Comparison of ENCODE assay signal across 19 cellular contexts in genomic region chr12:109540526-109541411, GRCh38. TPM values are rescaled to one million over a fixed set of nuclear protein-coding genes. Genes with fewer than 3 reads are reported as not detected.
A peak's percentile ranks its signal among the peaks of the same experiment; 100 is the strongest.
DNase-seq lines count a peak whose midpoint lies in the region; ATAC-seq, FAIRE-seq and TF ChIP-seq lines count a peak whose summit lies in the region.
"Had no signal": no experiment of that assay in that cellular context is flagged by ENCODE, and none has a peak within 500 bp of the region (broad histone marks: within the 10 kb centered on the region; RNA-seq: fewer than 3 reads in every experiment).

No MANE protein-coding gene starts in this region.

- no peak overlapping the region for H2BK20ac ChIP-seq in H1 (ENCODE audit: low read length)

- H3K36me3 ChIP-seq in H1 (ENCODE audit: control insufficient read depth in 2 of 4, insufficient read depth in 4 of 4, low read length in 3 of 4) (no peaks in the 10 kb centered on the region; a peak in 1 of 8 replicates), neuronal stem cell (replicated peaks in 1 of 2; ENCODE audit: control insufficient read depth in 2 of 2, insufficient read depth in 2 of 2, low read length in 2 of 2) (peaks cover 0 to 8% of the 10 kb centered on the region in 2 donors)

- H3K9ac ChIP-seq in H1 (replicated peaks in 1 of 4; ENCODE audit: extremely low read depth in 1 of 4, low read depth in 3 of 4, low read length in 3 of 4) (no peak overlapping the region), neuronal stem cell (ENCODE audit: low read depth, low read length, poor library complexity) (no peak overlapping the region)
- H3K9ac ChIP-seq: GM23248 had no signal

- 0 out of 2 replicates have a peak overlapping the region, but pooled peaks have one; percentile 52 for H2BK12ac ChIP-seq in H1 (ENCODE audit: low read depth, low read length)
- H2BK12ac ChIP-seq in neuronal stem cell (ENCODE audit: low read length), result no peak overlapping the region

- H3K27ac ChIP-seq in H1 (ENCODE audit: low read depth, low read length) (no peak overlapping the region), neuronal stem cell (replicated peaks; ENCODE audit: low read length) (no peak overlapping the region), temporal lobe (ENCODE audit: low read depth, low read length) (peak overlapping the region; percentile 96)
- H3K27ac ChIP-seq: GM23248 had no signal

- CTCF ChIA-PET in H1 (lab: Charles Lee; ENCODE audit: partially characterized antibody), result interaction anchor here (0.8 to 5.7 kb wide), 12 partner anchors 9 to 234 kb away, joined by 3 to 47 read pairs (median 3); no protein-coding TSS in a partner anchor

- no peak overlapping the region for H4K8ac ChIP-seq in H1 (ENCODE audit: extremely low read depth, insufficient read depth, low read length)
- H4K8ac ChIP-seq in neuronal stem cell (ENCODE audit: low read depth, low read length), result no peak overlapping the region

- WGBS in H1 (ENCODE audit: extremely low coverage in 1 of 2, insufficient coverage in 1 of 2, insufficient read length in 1 of 2, insufficient replicate concordance in 2 of 2, low coverage in 1 of 2, low lambda C conversion rate in 2 of 2, missing lambda C conversion rate in 1 of 2), 2 experiments, result 94% methylated on average over 16 of the region's 16 CpGs; no CpG with 5 or more reads in 1 of the 2 experiments
- WGBS in neuronal stem cell (ENCODE audit: extremely low coverage in 2 of 2, insufficient read length in 2 of 2, insufficient replicate concordance in 1 of 2), 2 donors, result no CpG with 5 or more reads among the region's 16 CpGs

- no peaks in the 10 kb centered on the region for H3K79me1 ChIP-seq in H1 (ENCODE audit: low read depth, low read length)
- no peaks in the 10 kb centered on the region for H3K79me1 ChIP-seq in neuronal stem cell (ENCODE audit: low read depth, low read length)

- peak overlapping the region; percentile 19 for H3K56ac ChIP-seq in H1 (replicated peaks; ENCODE audit: insufficient read length, low read depth, low read length)

- H3K4ac ChIP-seq in H1 (replicated peaks; ENCODE audit: insufficient read length, low read depth, low read length), result no peak overlapping the region
- H3K4ac ChIP-seq in neuronal stem cell (ENCODE audit: low read length), result no peak overlapping the region

- H2BK120ac ChIP-seq in H1 (replicated peaks; ENCODE audit: low read depth, low read length) (no peak overlapping the region), neuronal stem cell (ENCODE audit: low read depth, low read length) (no peak overlapping the region)

- H3K14ac ChIP-seq in H1 (ENCODE audit: insufficient read length), result no peak overlapping the region
- H3K14ac ChIP-seq in neuronal stem cell (ENCODE audit: low read length), result peak overlapping the region; percentile 25

- no peak for FAIRE-seq in H1 (lab: Jason Lieb, UNC)
- FAIRE-seq: GM12878 had no signal

- H3K79me2 ChIP-seq in H1 (ENCODE audit: control insufficient read depth in 1 of 2, insufficient read depth in 2 of 2, low read length in 2 of 2), result no peaks in the 10 kb centered on the region

- DNase-seq in Right ventricle myocardium superior (peak; percentile 22), left cardiac atrium (no peak), H1 (ENCODE audit: low read depth in 1 of 2, low spot score in 2 of 2) (no peak), neuronal stem cell (ENCODE audit: low spot score) (no peak), NCI-H1092 (lab: John Stamatoyannopoulos, UW) (no peak), NK-92 (lab: John Stamatoyannopoulos, UW; ENCODE audit: unreplicated experiment) (no peak)
- DNase-seq: CD4-positive, alpha-beta T cell; DMS53; GM23248; KG1; NCI-H1417; NCI-H187 treated with DMSO at 0.1 percent for 48 hours; NCI-H2227 treated with DMSO at 0.1 percent for 48 hours; NCI-H510A treated with DMSO at 0.1 percent for 48 hours; NCI-H774; SHP77 treated with DMSO at 0.1 percent for 48 hours had no signal

- H4K20me1 ChIP-seq in H1 (replicated peaks in 1 of 2; ENCODE audit: control insufficient read depth in 1 of 2, insufficient read depth in 2 of 2, low read length in 2 of 2), result no peaks in the 10 kb centered on the region

- POLR2A ChIA-PET in H1 (lab: Charles Lee; ENCODE audit: partially characterized antibody), result interaction anchor here (1.1 to 2.8 kb wide), 2 partner anchors 11 to 16 kb away, joined by 4 to 7 read pairs; no protein-coding TSS in a partner anchor

- TF ChIP-seq POLR2A in H1 (IDR thresholded peaks at IDR 0.05; ENCODE audit: control extremely low read depth in 1 of 2, low read depth in 2 of 2, low read length in 2 of 2), result no peak

- no peaks in the 10 kb centered on the region for H3K27me3 ChIP-seq in H1 (replicated peaks in 1 of 4; ENCODE audit: control insufficient read depth in 3 of 4, extremely low read depth in 1 of 4, insufficient read depth in 3 of 4, low read length in 3 of 4)
- no peaks in the 10 kb centered on the region for H3K27me3 ChIP-seq in neuronal stem cell (ENCODE audit: control insufficient read depth in 3 of 3, insufficient read depth in 3 of 3, low read depth in 1 of 3, low read length in 3 of 3)

- H3K4me2 ChIP-seq in H1 (ENCODE audit: insufficient read depth in 1 of 2, low read depth in 2 of 2, low read length in 2 of 2) (no peak overlapping the region), neuronal stem cell (ENCODE audit: insufficient read depth, low read length, poor library complexity, severe bottlenecking) (no peak overlapping the region)

- H3K18ac ChIP-seq in H1 (ENCODE audit: extremely low read depth, low read length) (no peak overlapping the region), neuronal stem cell (ENCODE audit: low read length) (peak overlapping the region; percentile 23)

- TF ChIP-seq RAD21 in H1 (IDR thresholded peaks at IDR 0.05 in 1 of 2, conservative IDR thresholded peaks at IDR 0.05 in 1 of 2; ENCODE audit: low read depth in 2 of 2, low read length in 2 of 2), result no peak

- H4K5ac ChIP-seq in H1 (ENCODE audit: insufficient read length, low read depth, low read length), result no peak overlapping the region

- H3K4me1 ChIP-seq in H1 (replicated peaks in 1 of 4; ENCODE audit: control insufficient read depth in 3 of 4, insufficient read depth in 4 of 4, low read length in 3 of 4), result no peaks in the 10 kb centered on the region
- H3K4me1 ChIP-seq in neuronal stem cell (ENCODE audit: control insufficient read depth in 2 of 2, insufficient read depth in 1 of 2, low read depth in 1 of 2, low read length in 2 of 2), result no peaks in the 10 kb centered on the region

- H4K91ac ChIP-seq in H1 (replicated peaks; ENCODE audit: insufficient read length, low read length) (no peak overlapping the region), neuronal stem cell (ENCODE audit: low read depth, low read length, poor library complexity) (peak overlapping the region; percentile 68)

- TF ChIP-seq CTCF in H1 (IDR thresholded peaks at IDR 0.05; ENCODE audit: control extremely low read depth in 1 of 3, insufficient read depth in 1 of 3, low read depth in 1 of 3, low read length in 3 of 3), result no peak

- H3K9me3 ChIP-seq in H1 (ENCODE audit: insufficient read depth in 2 of 2, low read depth in 1 of 2, low read length in 1 of 2) (no peaks in the 10 kb centered on the region), neuronal stem cell (replicated peaks in 1 of 2; ENCODE audit: control insufficient read depth in 2 of 2, insufficient read depth in 1 of 2, low read depth in 1 of 2, low read length in 2 of 2) (no peaks in the 10 kb centered on the region)

- H3K23me2 ChIP-seq in H1 (ENCODE audit: low read depth, low read length), result no peaks in the 10 kb centered on the region

- H3K4me3 ChIP-seq in H1 (ENCODE audit: extremely low read depth in 1 of 4, insufficient read depth in 2 of 4, low read depth in 3 of 4, low read length in 4 of 4) (no peak overlapping the region), neuronal stem cell (ENCODE audit: low read length in 2 of 2) (peak overlapping the region in 1 of 2 donors; percentile 45)
- H3K4me3 ChIP-seq: GM12878, GM23248 had no signal

- H2BK5ac ChIP-seq in H1 (ENCODE audit: low read depth, low read length) (no peak overlapping the region), neuronal stem cell (ENCODE audit: low read length) (peak overlapping the region; percentile 46)

- H2BK15ac ChIP-seq in H1 (ENCODE audit: low read length) (no peak overlapping the region), neuronal stem cell (ENCODE audit: low read length) (no peak overlapping the region)

- H2AK5ac ChIP-seq in H1 (ENCODE audit: low read depth, low read length) (no peak overlapping the region), neuronal stem cell (ENCODE audit: low read depth, low read length) (peak overlapping the region; percentile 27)

- H3K23ac ChIP-seq in H1 (ENCODE audit: insufficient read length) (no peak overlapping the region), neuronal stem cell (ENCODE audit: low read depth, low read length, poor library complexity) (no peak overlapping the region)

- ATAC-seq in Right ventricle myocardium superior (ENCODE audit: poor library complexity) (no peak), left cardiac atrium (no peak), HG03520 (IDR thresholded peaks at IDR 0.05; ENCODE audit: unreplicated experiment) (no peak)
- ATAC-seq: GM12878 had no signal

- H2AFZ ChIP-seq in H1 (ENCODE audit: low read length) (no peak overlapping the region), neuronal stem cell (ENCODE audit: low read length) (no peak overlapping the region)
- H2AFZ ChIP-seq: GM23248 had no signal

- intact Hi-C loops in Right ventricle myocardium superior (cut with DNase I) (no loop called here), left cardiac atrium (cut with DNase I) (no loop called here)

- no peak for TF ChIP-seq EP300 in H1 (IDR thresholded peaks at IDR 0.05; ENCODE audit: borderline replicate concordance in 1 of 2, low read depth in 2 of 2, low read length in 2 of 2)

RNA-seq across cellular contexts. Expression of gene MMAB, which starts 32.5 kb away (rescaled TPM):
- total RNA-seq in Right ventricle myocardium superior (68.1 TPM), left cardiac atrium (10 to 100 TPM; 47.0 to 53.4 TPM), temporal lobe (11.1 TPM)
- 17.1 and 18.5 TPM in 2 replicates for total RNA-seq in H1 (2021; fragmentation: NEBNext Ultra II Directional; extraction: Animal tissue kit (Norgen Biotek cat#: 25700))
- polyA plus RNA-seq in H1 (2011; rRNA removed), result 12.9 and 14.5 TPM in 2 replicates
- polyA plus RNA-seq in H1 (2011; cell fraction: cytosol; rRNA removed), result 15.4 TPM
- polyA plus RNA-seq in H1 (2011; cell fraction: nucleus; rRNA removed), result 14.1 TPM
- 19.3 to 22.5 TPM (median 21.5 TPM) in 4 replicates for polyA plus RNA-seq in H1 (2012, experiment 1 of 2)
- 24.4 TPM for polyA plus RNA-seq in H1 (2012, experiment 2 of 2)
- polyA plus RNA-seq in H1 (2013, experiment 1 of 2), result 13.2 TPM
- 14.4 TPM for polyA plus RNA-seq in H1 (2013, experiment 2 of 2)
- polyA minus RNA-seq in H1 (2011; rRNA and poly(A)+ RNA removed), result 11.6 and 14.7 TPM in 2 replicates
- polyA minus RNA-seq in H1 (2011; cell fraction: cytosol; rRNA and poly(A)+ RNA removed), result 11.4 TPM
- 16.3 TPM for polyA minus RNA-seq in H1 (2011; cell fraction: nucleus; rRNA and poly(A)+ RNA removed)
- 27.4 TPM for polyA plus RNA-seq in neuronal stem cell (2013, experiment 1 of 2)
- 27.9 TPM for polyA plus RNA-seq in neuronal stem cell (2013, experiment 2 of 2)

RNA-seq across cellular contexts. Expression of gene MVK, which starts 32.8 kb away (rescaled TPM):
- total RNA-seq in Right ventricle myocardium superior (9.4 TPM), left cardiac atrium (10 to 100 TPM; 11.2 to 12.6 TPM), temporal lobe (9.3 TPM)
- total RNA-seq in H1 (2021; fragmentation: NEBNext Ultra II Directional; extraction: Animal tissue kit (Norgen Biotek cat#: 25700)), result 15.7 and 17.0 TPM in 2 replicates
- 20.9 and 21.5 TPM in 2 replicates for polyA plus RNA-seq in H1 (2011; rRNA removed)
- 14.7 TPM for polyA plus RNA-seq in H1 (2011; cell fraction: cytosol; rRNA removed)
- 20.3 TPM for polyA plus RNA-seq in H1 (2011; cell fraction: nucleus; rRNA removed)
- 13.6 to 17.0 TPM (median 14.5 TPM) in 4 replicates for polyA plus RNA-seq in H1 (2012, experiment 1 of 2)
- polyA plus RNA-seq in H1 (2012, experiment 2 of 2), result 12.2 TPM
- polyA plus RNA-seq in H1 (2013, experiment 1 of 2), result 14.5 TPM
- 16.0 TPM for polyA plus RNA-seq in H1 (2013, experiment 2 of 2)
- polyA minus RNA-seq in H1 (2011; rRNA and poly(A)+ RNA removed), result 11.4 and 17.2 TPM in 2 replicates
- polyA minus RNA-seq in H1 (2011; cell fraction: cytosol; rRNA and poly(A)+ RNA removed), result 5.5 TPM
- 14.6 TPM for polyA minus RNA-seq in H1 (2011; cell fraction: nucleus; rRNA and poly(A)+ RNA removed)
- 25.4 TPM for polyA plus RNA-seq in neuronal stem cell (2013, experiment 1 of 2)
- polyA plus RNA-seq in neuronal stem cell (2013, experiment 2 of 2), result 26.4 TPM
